In the genomic region with DNA sequence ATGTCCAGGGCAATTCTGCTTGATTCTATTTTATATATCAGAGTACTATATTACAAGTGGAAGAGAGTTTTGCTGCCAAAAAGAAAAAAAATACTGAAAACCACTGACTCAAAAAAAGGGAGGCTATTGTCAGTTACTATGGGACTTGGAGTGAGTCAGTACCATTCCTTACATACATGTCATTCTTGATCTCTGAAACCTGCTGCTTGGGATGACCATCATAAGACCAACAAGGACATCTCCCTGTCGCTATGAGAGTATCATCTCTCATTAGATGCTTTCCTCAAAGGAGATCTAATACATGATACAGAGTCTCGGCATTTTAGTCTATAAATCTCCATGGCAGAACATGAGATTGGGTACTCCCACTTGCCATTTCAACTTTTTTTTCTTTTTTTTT, we compare ENCODE assay signal across 16 cellular contexts. TPM values are rescaled to one million over a fixed set of nuclear protein-coding genes. Genes with fewer than 3 reads are reported as not detected.
DNase-seq lines count a peak whose midpoint lies in the region; ATAC-seq and TF ChIP-seq lines count a peak whose summit lies in the region.
"Had no signal": no experiment of that assay in that cellular context is flagged by ENCODE, and none has a peak within 500 bp of the region (broad histone marks: within the 10 kb centered on the region; RNA-seq: fewer than 3 reads in every experiment).

No MANE protein-coding gene starts in this region.

- H4K91ac ChIP-seq in IMR-90 (ENCODE audit: insufficient read depth, low read depth, low read length), result peak overlapping the region; percentile 80; the same call in 1 of the 2 replicates
- H4K91ac ChIP-seq in mesenchymal stem cell (ENCODE audit: low read length), result no peak overlapping the region

- TF ChIP-seq CTCF in IMR-90 (conservative IDR thresholded peaks at IDR 0.05; ENCODE audit: low read depth, low read length), result no peak
- TF ChIP-seq CTCF in cardiac fibroblast (IDR thresholded peaks at IDR 0.05; ENCODE audit: low read depth, low read length), result no peak

- H2BK5ac ChIP-seq in IMR-90 (ENCODE audit: low read depth, low read length, poor library complexity, severe bottlenecking), result peak overlapping the region; percentile 60
- no peak overlapping the region for H2BK5ac ChIP-seq in mesenchymal stem cell (ENCODE audit: low read depth, low read length, poor library complexity, severe bottlenecking)

- H3K36me3 ChIP-seq in IMR-90 (ENCODE audit: control insufficient read depth, insufficient read depth, low read length) (peaks cover 41% of the 10 kb centered on the region), mesenchymal stem cell (ENCODE audit: control insufficient read depth in 1 of 2, insufficient read depth in 2 of 2, low read depth in 1 of 2, low read length in 2 of 2) (peaks cover 56 to 65% of the 10 kb centered on the region in 2 experiments)

- H3K9ac ChIP-seq in IMR-90 (ENCODE audit: low read depth, low read length) (no peak overlapping the region), mesenchymal stem cell (ENCODE audit: low read length) (peak overlapping the region; percentile 48)

- intact Hi-C loops in IMR-90 (cut with micrococcal nuclease), result no loop called here

- no TSS peak for BruUV-seq in IMR-90 (replicated peaks; lab: Mats Ljungman, UMichigan)

- TF ChIP-seq POLR2A in IMR-90 (IDR thresholded peaks at IDR 0.05; ENCODE audit: low read depth, low read length), result no peak

- H4K8ac ChIP-seq in IMR-90 (ENCODE audit: low read depth in 2 of 2, low read length in 2 of 2) (peak overlapping the region in 1 of 2 experiments; percentile 73; a peak in 1 of 4 replicates), mesenchymal stem cell (ENCODE audit: low read length) (no peak overlapping the region)

- H3K56ac ChIP-seq in IMR-90 (ENCODE audit: extremely low read depth, insufficient read depth, low read length), result no peak overlapping the region

- POLR2A ChIA-PET in IMR-90 (lab: Charles Lee; ENCODE audit: unreplicated experiment), result no interaction called here

- H3K36me3 Mint-ChIP-seq in natural killer cell treated with Interleukin-12 subunit alpha and Interleukin-12 subunit beta and Interleukin-15 and Interleukin-18, amount 100 ng/mL, for 72 hours, result peaks cover 21% of the 10 kb centered on the region

- H3K4me1 ChIP-seq in IMR-90 (ENCODE audit: control insufficient read depth, insufficient read depth, low read length) (peaks cover 6% of the 10 kb centered on the region; the same call in 1 of the 2 replicates), mesenchymal stem cell (ENCODE audit: control insufficient read depth, insufficient read depth, low read depth, low read length) (peaks cover 8% of the 10 kb centered on the region)
- H3K4me1 ChIP-seq: prostate gland had no signal

- H3K4me1 Mint-ChIP-seq in natural killer cell treated with Interleukin-12 subunit alpha and Interleukin-12 subunit beta and Interleukin-15 and Interleukin-18, amount 100 ng/mL, for 72 hours (ENCODE audit: low read depth in 2 of 2), result no peaks in the 10 kb centered on the region

- H3K9me1 ChIP-seq in IMR-90 (ENCODE audit: insufficient read depth, low read length), result peaks cover 19% of the 10 kb centered on the region

- H3K27ac ChIP-seq in IMR-90 (ENCODE audit: insufficient read depth, low read length) (peak overlapping the region; percentile 54), mesenchymal stem cell (ENCODE audit: low read length, poor library complexity, severe bottlenecking) (peak overlapping the region; percentile 86)
- H3K27ac ChIP-seq: C4-2B, prostate gland had no signal

- in situ Hi-C loops in IMR-90 (cut with MboI; ENCODE audit: low sequenced_read_pairs), result no loop called here

- no peak overlapping the region for H3K4me3 Mint-ChIP-seq in natural killer cell treated with Interleukin-12 subunit alpha and Interleukin-12 subunit beta and Interleukin-15 and Interleukin-18, amount 100 ng/mL, for 72 hours

- WGBS in IMR-90 (ENCODE audit: extremely low coverage in 2 of 2, insufficient read length in 1 of 2), 2 experiments, result no CpG with 5 or more reads among the region's 2 CpGs
- WGBS in mesenchymal stem cell, result 0% methylated on average over 2 of the region's 2 CpGs

- peaks cover 10 to 14% of the 10 kb centered on the region in 2 experiments; a peak in 3 of 4 replicates for H3K79me1 ChIP-seq in IMR-90 (ENCODE audit: low read depth in 1 of 2, low read length in 2 of 2)
- H3K79me1 ChIP-seq in mesenchymal stem cell (replicated peaks; ENCODE audit: low read length, poor library complexity, severe bottlenecking), result peaks cover 3% of the 10 kb centered on the region

- no peaks in the 10 kb centered on the region for H3K9me3 ChIP-seq in IMR-90 (ENCODE audit: control insufficient read depth, insufficient read depth, low read length)
- H3K9me3 ChIP-seq in mesenchymal stem cell (ENCODE audit: control insufficient read depth, low read length), result no peaks in the 10 kb centered on the region
- H3K9me3 ChIP-seq: prostate gland had no signal

- H3K4me2 ChIP-seq in IMR-90 (ENCODE audit: low read depth, low read length) (no peak overlapping the region), mesenchymal stem cell (ENCODE audit: low read length, poor library complexity, severe bottlenecking) (no peak overlapping the region)

- CTCF ChIA-PET in IMR-90 (lab: Yijun Ruan, JAX), result interaction anchor here (1.3 kb wide), 1 partner anchor 12 kb away, joined by 4 read pairs; the partner anchor contains the start of gene INPP5B

- peak overlapping the region; percentile 96 for H2BK20ac ChIP-seq in IMR-90 (ENCODE audit: low read depth, low read length)

- H3K27me3 Mint-ChIP-seq in natural killer cell treated with Interleukin-12 subunit alpha and Interleukin-12 subunit beta and Interleukin-15 and Interleukin-18, amount 100 ng/mL, for 72 hours, result no peaks in the 10 kb centered on the region

- H3K27ac Mint-ChIP-seq in natural killer cell treated with Interleukin-12 subunit alpha and Interleukin-12 subunit beta and Interleukin-15 and Interleukin-18, amount 100 ng/mL, for 72 hours, result no peak overlapping the region

- ATAC-seq in IMR-90 (ENCODE audit: low read depth) (peak; percentile 96), GM21381 (IDR thresholded peaks at IDR 0.05; ENCODE audit: unreplicated experiment) (no peak), HG03521 (IDR thresholded peaks at IDR 0.05; ENCODE audit: unreplicated experiment) (no peak)
- ATAC-seq in natural killer cell treated with Interleukin-12 subunit alpha and Interleukin-12 subunit beta and Interleukin-15 and Interleukin-18, amount 100 ng/mL, for 72 hours, result no peak
- ATAC-seq: activated CD4-positive, CD25-positive, alpha-beta regulatory T cell treated with anti-CD3 and anti-CD28 coated beads, Interleukin-2, amount 50 U/mL, for 24 hours had no signal

- peak overlapping the region; percentile 88; the same call in 1 of the 2 replicates for H3K14ac ChIP-seq in IMR-90 (replicated peaks; ENCODE audit: low read depth, low read length)
- H3K14ac ChIP-seq in mesenchymal stem cell (ENCODE audit: low read length in 2 of 2), result no peak overlapping the region

- H3K9me3 Mint-ChIP-seq in natural killer cell treated with Interleukin-12 subunit alpha and Interleukin-12 subunit beta and Interleukin-15 and Interleukin-18, amount 100 ng/mL, for 72 hours, result no peaks in the 10 kb centered on the region

- peaks cover 4% of the 10 kb centered on the region for H4K20me1 ChIP-seq in IMR-90 (ENCODE audit: insufficient read depth, low read length)

- no peak for TF ChIP-seq RAD21 in IMR-90 (IDR thresholded peaks at IDR 0.05; ENCODE audit: low read length)

- H2BK15ac ChIP-seq in IMR-90 (ENCODE audit: low read depth, low read length) (0 out of 3 replicates have a peak overlapping the region, but pooled peaks have one; percentile 28), mesenchymal stem cell (ENCODE audit: low read depth, poor library complexity, severe bottlenecking) (no peak overlapping the region)

- H3K4me3 ChIP-seq in IMR-90 (ENCODE audit: insufficient read depth, low read depth, low read length) (no peak overlapping the region), cardiac fibroblast (replicated peaks in 1 of 2; ENCODE audit: low read depth in 2 of 2, low read length in 2 of 2) (no peak overlapping the region), mesenchymal stem cell (ENCODE audit: insufficient read depth in 1 of 2, low read depth in 1 of 2, low read length in 2 of 2) (no peak overlapping the region)
- H3K4me3 ChIP-seq: prostate gland had no signal

- H3K27me3 ChIP-seq in IMR-90 (ENCODE audit: control insufficient read depth, insufficient read depth, low read length) (no peaks in the 10 kb centered on the region), mesenchymal stem cell (ENCODE audit: control insufficient read depth in 1 of 2, insufficient read depth in 1 of 2, low read length in 2 of 2) (no peaks in the 10 kb centered on the region)

- dilution Hi-C loops in IMR-90 (cut with HindIII; ENCODE audit: low sequenced_read_pairs, unreplicated experiment), result no loop called here

- H2BK12ac ChIP-seq in mesenchymal stem cell (ENCODE audit: low read length in 2 of 2), result no peak overlapping the region

- H3K23ac ChIP-seq in IMR-90 (ENCODE audit: low read depth, low read length) (0 out of 2 replicates have a peak overlapping the region, but pooled peaks have one; percentile 79), mesenchymal stem cell (ENCODE audit: low read length in 2 of 2) (no peak overlapping the region)

- H2BK120ac ChIP-seq in IMR-90 (ENCODE audit: low read depth, low read length) (peak overlapping the region; percentile 84), mesenchymal stem cell (ENCODE audit: low read depth, low read length) (no peak overlapping the region)

- no peak overlapping the region for H4K5ac ChIP-seq in IMR-90 (ENCODE audit: low read depth, low read length)

- peak overlapping the region; percentile 84 for H3K4ac ChIP-seq in IMR-90 (ENCODE audit: low read depth, low read length)
- H3K4ac ChIP-seq in mesenchymal stem cell (ENCODE audit: low read depth in 1 of 2, low read length in 2 of 2), result no peak overlapping the region

- H2AK5ac ChIP-seq in IMR-90 (ENCODE audit: low read depth, low read length), result no peak overlapping the region
- no peak overlapping the region for H2AK5ac ChIP-seq in mesenchymal stem cell (ENCODE audit: low read length, severe bottlenecking)

- H2AK9ac ChIP-seq in IMR-90 (replicated peaks; ENCODE audit: low read depth, low read length, poor library complexity), result peak overlapping the region; percentile 83

- DNase-seq in AG08396 (ENCODE audit: low spot score) (peak; percentile 75), IMR-90 (peak; percentile 93), cardiac fibroblast (ENCODE audit: low read depth in 2 of 2) (peak; percentile 51 to 93), mesenchymal stem cell (peak; percentile 61), DMS153 (lab: John Stamatoyannopoulos, UW) (no peak)
- DNase-seq in natural killer cell treated with Interleukin-12 subunit alpha and Interleukin-12 subunit beta and Interleukin-15 and Interleukin-18, amount 100 ng/mL, for 72 hours (ENCODE audit: low spot score), result no peak
- DNase-seq: aorta; NCI-H2107; NK-92 treated with Interleukin-12 subunit alpha and Interleukin-12 subunit beta, amount 100 ng/mL, for 24 hours; stimulated activated CD4-positive, alpha-beta T cell treated with anti-CD3 and anti-CD28 coated beads, Interleukin-4, amount 100 ng/mL, for 1 hour; stimulated activated naive CD4-positive, alpha-beta T cell had no signal

- no peak overlapping the region for H2AFZ ChIP-seq in IMR-90 (replicated peaks; ENCODE audit: low read length, poor library complexity)
- H2AFZ ChIP-seq in mesenchymal stem cell (ENCODE audit: low read depth, low read length), result no peak overlapping the region

- H3K18ac ChIP-seq in IMR-90 (ENCODE audit: low read depth, low read length), result no peak overlapping the region
- no peak overlapping the region for H3K18ac ChIP-seq in mesenchymal stem cell (ENCODE audit: low read depth in 1 of 2, low read length in 2 of 2)

RNA-seq across cellular contexts. Expression of gene INPP5B, which starts 11.8 kb away (rescaled TPM):
- total RNA-seq in IMR-90 (2012; rRNA removed), result 17.2 and 20.4 TPM in 2 replicates
- polyA plus RNA-seq in IMR-90 (2012; rRNA removed), result 8.0 and 9.4 TPM in 2 replicates
- 4.2 and 4.5 TPM in 2 replicates for polyA plus RNA-seq in IMR-90 (2012; cell fraction: cytosol; rRNA removed)
- 11.0 and 21.5 TPM in 2 replicates for polyA plus RNA-seq in IMR-90 (2012; cell fraction: nucleus; rRNA removed; ENCODE audit: low replicate concordance)
- polyA plus RNA-seq in mesenchymal stem cell (2013, experiment 1 of 2), result 9.4 TPM
- 9.0 TPM for polyA plus RNA-seq in mesenchymal stem cell (2013, experiment 2 of 2)
- 10 to 100 TPM; 48.1 to 86.0 TPM for total RNA-seq in natural killer cell treated with Interleukin-12 subunit alpha and Interleukin-12 subunit beta and Interleukin-15 and Interleukin-18, amount 100 ng/mL, for 72 hours

RNA-seq across cellular contexts. Expression of gene SF3A3, which starts 31.1 kb away (rescaled TPM):
- total RNA-seq in IMR-90 (2012; rRNA removed), result 90.0 and 109 TPM in 2 replicates
- polyA plus RNA-seq in IMR-90 (2012; rRNA removed), result 35.7 and 39.9 TPM in 2 replicates
- 7.2 and 42.6 TPM in 2 replicates for polyA plus RNA-seq in IMR-90 (2012; cell fraction: cytosol; rRNA removed)
- polyA plus RNA-seq in IMR-90 (2012; cell fraction: nucleus; rRNA removed; ENCODE audit: low replicate concordance), result 10.4 and 48.2 TPM in 2 replicates
- 34.6 TPM for polyA plus RNA-seq in mesenchymal stem cell (2013, experiment 1 of 2)
- polyA plus RNA-seq in mesenchymal stem cell (2013, experiment 2 of 2), result 33.6 TPM
- 100 to 1,000 TPM in 1 of 2 donors, 10 to 100 TPM in 1; 90.7 to 174 TPM for total RNA-seq in natural killer cell treated with Interleukin-12 subunit alpha and Interleukin-12 subunit beta and Interleukin-15 and Interleukin-18, amount 100 ng/mL, for 72 hours

RNA-seq across cellular contexts. Expression of gene FHL3, which starts 46.6 kb away (rescaled TPM):
- total RNA-seq in IMR-90 (2012; rRNA removed), result 7.2 and 11.5 TPM in 2 replicates
- 26.0 and 27.1 TPM in 2 replicates for polyA plus RNA-seq in IMR-90 (2012; rRNA removed)
- 25.2 and 47.0 TPM in 2 replicates for polyA plus RNA-seq in IMR-90 (2012; cell fraction: cytosol; rRNA removed)
- 24.2 and 52.9 TPM in 2 replicates for polyA plus RNA-seq in IMR-90 (2012; cell fraction: nucleus; rRNA removed; ENCODE audit: low replicate concordance)
- 54.7 TPM for polyA plus RNA-seq in mesenchymal stem cell (2013, experiment 1 of 2)
- polyA plus RNA-seq in mesenchymal stem cell (2013, experiment 2 of 2), result 53.0 TPM
- total RNA-seq in natural killer cell treated with Interleukin-12 subunit alpha and Interleukin-12 subunit beta and Interleukin-15 and Interleukin-18, amount 100 ng/mL, for 72 hours, result 10 to 100 TPM; 24.5 TPM

RNA-seq across cellular contexts. Expression of gene UTP11, which starts 53.8 kb away (rescaled TPM):
- 27.8 and 58.3 TPM in 2 replicates for total RNA-seq in IMR-90 (2012; rRNA removed)
- 19.3 and 22.0 TPM in 2 replicates for polyA plus RNA-seq in IMR-90 (2012; rRNA removed)
- 7.2 and 12.9 TPM in 2 replicates for polyA plus RNA-seq in IMR-90 (2012; cell fraction: cytosol; rRNA removed)
- polyA plus RNA-seq in IMR-90 (2012; cell fraction: nucleus; rRNA removed; ENCODE audit: low replicate concordance), result 2.1 and 14.6 TPM in 2 replicates
- 60.0 TPM for polyA plus RNA-seq in mesenchymal stem cell (2013, experiment 1 of 2)
- 63.6 TPM for polyA plus RNA-seq in mesenchymal stem cell (2013, experiment 2 of 2)
- 10 to 100 TPM; 59.9 to 60.0 TPM for total RNA-seq in natural killer cell treated with Interleukin-12 subunit alpha and Interleukin-12 subunit beta and Interleukin-15 and Interleukin-18, amount 100 ng/mL, for 72 hours

Comparison
In these comparisons a context has a peak if more than half of its experiments do, and no peak if none do; other contexts are left out.
1. DNase-seq: peak in AG08396 (single experiment), IMR-90 (single experiment), cardiac fibroblast (2 of 2) and mesenchymal stem cell (single experiment); none in natural killer cell treated with Interleukin-12 subunit alpha and Interleukin-12 subunit beta and Interleukin-15 and Interleukin-18, amount 100 ng/mL, for 72 hours (single experiment) and DMS153 (single experiment).